In genomic region chr3:70914889-70915288, GRCh38 we compare ENCODE assay signal across 22 cellular contexts.
DNase-seq lines count a peak whose midpoint lies in the region; ATAC-seq and TF ChIP-seq lines count a peak whose summit lies in the region.
"Had no signal": no experiment of that assay in that cellular context is flagged by ENCODE, and none has a peak within 500 bp of the region (broad histone marks: within the 10 kb centered on the region; RNA-seq: fewer than 3 reads in every experiment).

No MANE protein-coding gene starts in this region.

- H3K9me3 ChIP-seq in subcutaneous abdominal adipose tissue (ENCODE audit: control insufficient read depth in 5 of 5, low read length in 5 of 5) (no peaks in the 10 kb centered on the region), Peyer's patch (no peaks in the 10 kb centered on the region)
- H3K9me3 ChIP-seq: BE2C, MG63, SJSA1 had no signal

- ATAC-seq in left cardiac atrium (peak; percentile 34 to 44), HG03342 (IDR thresholded peaks at IDR 0.05; ENCODE audit: unreplicated experiment) (no peak), GM21717 (IDR thresholded peaks at IDR 0.05; ENCODE audit: unreplicated experiment) (no peak)

- H3K27ac ChIP-seq in subcutaneous abdominal adipose tissue (ENCODE audit: low read depth, low read length) (peak overlapping the region; percentile 56), Peyer's patch (no peak overlapping the region)
- H3K27ac ChIP-seq: 22Rv1, SJSA1 had no signal

- H3K9ac ChIP-seq in subcutaneous abdominal adipose tissue (ENCODE audit: low read length in 5 of 5): no peak overlapping the region

- TF ChIP-seq CTCF in mesothelial cell of epicardium (IDR thresholded peaks at IDR 0.05; ENCODE audit: unreplicated experiment) (no peak), Peyer's patch (IDR thresholded peaks at IDR 0.05) (no peak)

- no peaks in the 10 kb centered on the region for H3K27me3 ChIP-seq in subcutaneous abdominal adipose tissue (ENCODE audit: control insufficient read depth in 5 of 5, insufficient read depth in 4 of 5, low read length in 5 of 5)
- no peaks in the 10 kb centered on the region for H3K27me3 ChIP-seq in Peyer's patch
- H3K27me3 ChIP-seq: BE2C, MG63, SJSA1 had no signal

- no peaks in the 10 kb centered on the region for H3K36me3 Mint-ChIP-seq in mesothelial cell of epicardium

- intact Hi-C loops in left cardiac atrium (cut with DNase I) (no loop called here), cardiac septum (cut with DNase I) (no loop called here)

- peaks cover 0 to 19% (median 6%) of the 10 kb centered on the region in 5 donors for H3K4me1 ChIP-seq in subcutaneous abdominal adipose tissue (ENCODE audit: control insufficient read depth in 5 of 5, insufficient read depth in 5 of 5, low read length in 5 of 5)
- H3K4me1 ChIP-seq in Peyer's patch: no peaks in the 10 kb centered on the region
- H3K4me1 ChIP-seq: BE2C, SJSA1 had no signal

- TF ChIP-seq POLR2A in Peyer's patch (IDR thresholded peaks at IDR 0.05): no peak

- H3K4me3 Mint-ChIP-seq in mesothelial cell of epicardium: no peak overlapping the region

- H3K27me3 Mint-ChIP-seq in mesothelial cell of epicardium (ENCODE audit: low read depth): no peaks in the 10 kb centered on the region

- H3K4me3 ChIP-seq in subcutaneous abdominal adipose tissue (ENCODE audit: low read depth in 1 of 5, low read length in 5 of 5) (no peak overlapping the region), Peyer's patch (no peak overlapping the region)
- H3K4me3 ChIP-seq: MG63, SJSA1 had no signal

- peaks cover 35% of the 10 kb centered on the region for H3K4me1 Mint-ChIP-seq in mesothelial cell of epicardium

- no peak for DNase-seq in left cardiac atrium
- no peak for DNase-seq in cardiac septum (ENCODE audit: low spot score)
- peak; percentile 12 for DNase-seq in fibroblast of gingiva (ENCODE audit: low read depth)
- DNase-seq in mesothelial cell of epicardium (ENCODE audit: low spot score in 2 of 2, unreplicated experiment in 2 of 2): no peak
- no peak for DNase-seq in Peyer's patch
- DNase-seq: BE2C, Calu3, DMS153, DND-41, H7, IMR-90, KG1, MG63, NCI-H2029, NCI-H446, NCI-H524 treated with DMSO at 0.1 percent for 48 hours, NCI-H774 had no signal

- H3K9me3 Mint-ChIP-seq in mesothelial cell of epicardium: no peaks in the 10 kb centered on the region

- peak overlapping the region; percentile 45 for H3K27ac Mint-ChIP-seq in mesothelial cell of epicardium

- H3K36me3 ChIP-seq in subcutaneous abdominal adipose tissue (ENCODE audit: control insufficient read depth in 5 of 5, insufficient read depth in 5 of 5, low read length in 5 of 5) (no peaks in the 10 kb centered on the region), Peyer's patch (no peaks in the 10 kb centered on the region)
- H3K36me3 ChIP-seq: BE2C, MG63, SJSA1 had no signal

Comparison
In these comparisons a context has a peak if more than half of its experiments do, and no peak if none do; other contexts are left out.
1. ATAC-seq: peak in left cardiac atrium (2 of 2); none in HG03342 (single experiment) and GM21717 (single experiment).